1 cellular context compared by ENCODE assay signal in genomic region chr11:65571420-65571819, GRCh38.
TF ChIP-seq lines count a peak whose summit lies in the region.

No MANE protein-coding gene starts in this region.

TF ChIP-seq in IMR-90, 13 proteins besides CTCF, POLR2A, EP300 and RAD21 (continued from another document):
- TF ChIP-seq BHLHE40 (IDR thresholded peaks at IDR 0.05; ENCODE audit: low read depth, low read length): no peak
- no peak for TF ChIP-seq ELK1 (IDR thresholded peaks at IDR 0.05; ENCODE audit: borderline replicate concordance, low read depth, low read length)
- TF ChIP-seq CEBPB (IDR thresholded peaks at IDR 0.05; ENCODE audit: low read depth, low read length): no peak
- TF ChIP-seq MXI1 (IDR thresholded peaks at IDR 0.05; ENCODE audit: borderline replicate concordance, low read depth, low read length): no peak
